Comparison of ENCODE assay signal across 1 cellular context in the genomic region with DNA sequence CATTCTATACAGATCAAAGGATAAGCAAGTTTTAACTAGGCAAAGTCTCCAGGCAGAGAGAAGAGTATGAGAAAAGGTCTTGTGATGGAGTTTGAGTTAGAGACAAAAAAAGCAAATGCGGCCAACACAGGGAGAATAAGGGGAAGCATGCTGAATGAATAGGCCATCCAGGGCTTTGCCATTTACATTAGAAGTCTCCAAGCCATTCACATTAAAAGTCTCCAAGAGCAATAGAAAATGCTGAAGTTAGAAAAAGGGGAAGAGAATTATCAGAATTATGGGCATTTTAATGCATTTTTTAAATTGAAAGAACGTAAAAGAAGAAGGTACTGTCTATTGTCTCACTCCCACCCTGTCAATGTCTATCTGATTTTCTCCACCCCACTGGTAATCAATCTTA.
TF ChIP-seq lines count a peak whose summit lies in the region.

No MANE protein-coding gene starts in this region.

TF ChIP-seq in H1, 55 proteins besides CTCF, POLR2A, EP300 and RAD21:
- TF ChIP-seq MAX (IDR thresholded peaks at IDR 0.05) = no peak
- no peak for TF ChIP-seq NRF1 (IDR thresholded peaks at IDR 0.05; ENCODE audit: low read depth, low read length)
- TF ChIP-seq TCF12 (IDR thresholded peaks at IDR 0.05; ENCODE audit: low read depth, low read length) = no peak
- TF ChIP-seq ATF2 (IDR thresholded peaks at IDR 0.05; ENCODE audit: low read length) = no peak
- TF ChIP-seq KDM4A (IDR thresholded peaks at IDR 0.05; ENCODE audit: low read depth, low read length, severe bottlenecking) = no peak
- no peak for TF ChIP-seq CREB1 (IDR thresholded peaks at IDR 0.05)
- TF ChIP-seq RXRA (IDR thresholded peaks at IDR 0.05; ENCODE audit: insufficient read depth, low read depth, low read length) = no peak
- TF ChIP-seq SIX5 (IDR thresholded peaks at IDR 0.05; ENCODE audit: low read depth, low read length) = no peak
- no peak for TF ChIP-seq JUND (IDR thresholded peaks at IDR 0.05; ENCODE audit: low read length)
- TF ChIP-seq HDAC6 (IDR thresholded peaks at IDR 0.05; ENCODE audit: low read depth, low read length) = no peak
- no peak for TF ChIP-seq HDAC2 (IDR thresholded peaks at IDR 0.05; ENCODE audit: borderline replicate concordance in 1 of 2, low read depth in 2 of 2, low read length in 2 of 2)
